In the genomic region with DNA sequence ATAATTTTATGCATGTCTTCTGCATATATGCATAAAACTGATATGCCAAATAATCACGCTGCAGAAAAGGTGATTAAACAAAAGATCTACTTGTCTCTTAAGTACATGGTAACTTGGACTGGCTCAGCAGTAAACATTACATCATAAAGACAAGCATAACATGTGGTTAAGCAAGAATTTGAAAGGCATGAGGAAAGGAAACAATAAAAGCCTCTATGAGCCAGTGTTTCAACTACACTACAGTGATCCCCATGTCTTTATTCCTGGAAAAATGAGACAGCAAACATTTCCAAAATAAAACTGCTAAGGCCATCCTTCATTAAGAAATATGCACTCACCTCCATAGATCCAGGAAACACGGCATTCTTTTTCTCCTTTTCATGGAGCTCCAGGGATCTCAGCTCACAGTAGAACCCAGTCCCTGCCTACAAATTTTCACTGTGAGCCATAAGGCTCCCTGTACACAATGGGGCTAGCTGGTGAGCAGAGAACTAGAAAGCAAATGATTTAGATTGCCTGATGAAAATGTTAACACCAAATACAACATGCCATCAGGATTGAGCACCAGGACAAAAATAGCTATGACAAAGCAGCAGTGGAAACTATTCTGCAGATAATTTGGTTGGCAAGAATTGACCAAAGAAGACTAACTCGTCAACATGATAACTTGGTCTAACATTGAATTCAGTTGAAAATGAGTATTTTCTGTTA, we compare ENCODE assay signal across 8 cellular contexts.
A peak's percentile ranks its signal among the peaks of the same experiment; 100 is the strongest.
DNase-seq lines count a peak whose midpoint lies in the region; ATAC-seq and TF ChIP-seq lines count a peak whose summit lies in the region.

No MANE protein-coding gene starts in this region.

- no peak for TF ChIP-seq RAD21 in Ishikawa (IDR thresholded peaks at IDR 0.05; ENCODE audit: low read depth)

- TF ChIP-seq CTCF in esophagus squamous epithelium (IDR thresholded peaks at IDR 0.05), result no peak

- ATAC-seq in GM18867 (IDR thresholded peaks at IDR 0.05; ENCODE audit: unreplicated experiment) (no peak), GM18519 (IDR thresholded peaks at IDR 0.05; ENCODE audit: low FRiP score, unreplicated experiment) (no peak)

- no peak overlapping the region for H3K4me3 ChIP-seq in esophagus squamous epithelium

- peaks cover 0 to 17% (median 7%) of the 10 kb centered on the region in 3 donors for H3K9me3 ChIP-seq in esophagus squamous epithelium

- WGBS in esophagus squamous epithelium, 2 donors, result 48 to 62% methylated on average over 3 of the region's 3 CpGs

- peak; percentile 56 for DNase-seq in AG08395 (ENCODE audit: low spot score)
- peak; percentile 84 for DNase-seq in astrocyte of the hippocampus (ENCODE audit: low read depth, low spot score)
- peak; percentile 98 for DNase-seq in kidney glomerular epithelial cell (lab: John Stamatoyannopoulos, UW)
- no peak for DNase-seq in putamen (ENCODE audit: low spot score)
- no peak for DNase-seq in esophagus squamous epithelium (lab: John Stamatoyannopoulos, UW)

- peaks cover 0 to 6% (median 3%) of the 10 kb centered on the region in 3 donors for H3K4me1 ChIP-seq in esophagus squamous epithelium

- intact Hi-C loops in esophagus squamous epithelium (cut with DNase I), result no loop called here

- H3K27ac ChIP-seq in esophagus squamous epithelium, result peak overlapping the region in 1 of 4 donors; percentile 34

- no peak for TF ChIP-seq EP300 in Ishikawa (IDR thresholded peaks at IDR 0.05; ENCODE audit: borderline replicate concordance)

- H3K36me3 ChIP-seq in esophagus squamous epithelium, result no peaks in the 10 kb centered on the region

- no peaks in the 10 kb centered on the region for H3K27me3 ChIP-seq in esophagus squamous epithelium

- no peak for TF ChIP-seq POLR2A in esophagus squamous epithelium (IDR thresholded peaks at IDR 0.05)

TF ChIP-seq in Ishikawa, 13 proteins besides CTCF, POLR2A, EP300 and RAD21:
- TF ChIP-seq, protein P1, sequence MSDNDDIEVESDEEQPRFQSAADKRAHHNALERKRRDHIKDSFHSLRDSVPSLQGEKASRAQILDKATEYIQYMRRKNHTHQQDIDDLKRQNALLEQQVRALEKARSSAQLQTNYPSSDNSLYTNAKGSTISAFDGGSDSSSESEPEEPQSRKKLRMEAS (IDR thresholded peaks at IDR 0.05), result no peak
- TF ChIP-seq CREB1 (IDR thresholded peaks at IDR 0.05; ENCODE audit: low read depth) (no peak), CEBPB (IDR thresholded peaks at IDR 0.05) (0 out of 2 replicates have a peak, but pooled peaks have one; percentile 29), TCF12 (IDR thresholded peaks at IDR 0.05; ENCODE audit: low read depth) (no peak), TAF1 (IDR thresholded peaks at IDR 0.05; ENCODE audit: low read depth) (no peak), YY1 (IDR thresholded peaks at IDR 0.05; ENCODE audit: low read depth) (no peak), NFIC (IDR thresholded peaks at IDR 0.05) (no peak)
- TF ChIP-seq, protein P2, sequence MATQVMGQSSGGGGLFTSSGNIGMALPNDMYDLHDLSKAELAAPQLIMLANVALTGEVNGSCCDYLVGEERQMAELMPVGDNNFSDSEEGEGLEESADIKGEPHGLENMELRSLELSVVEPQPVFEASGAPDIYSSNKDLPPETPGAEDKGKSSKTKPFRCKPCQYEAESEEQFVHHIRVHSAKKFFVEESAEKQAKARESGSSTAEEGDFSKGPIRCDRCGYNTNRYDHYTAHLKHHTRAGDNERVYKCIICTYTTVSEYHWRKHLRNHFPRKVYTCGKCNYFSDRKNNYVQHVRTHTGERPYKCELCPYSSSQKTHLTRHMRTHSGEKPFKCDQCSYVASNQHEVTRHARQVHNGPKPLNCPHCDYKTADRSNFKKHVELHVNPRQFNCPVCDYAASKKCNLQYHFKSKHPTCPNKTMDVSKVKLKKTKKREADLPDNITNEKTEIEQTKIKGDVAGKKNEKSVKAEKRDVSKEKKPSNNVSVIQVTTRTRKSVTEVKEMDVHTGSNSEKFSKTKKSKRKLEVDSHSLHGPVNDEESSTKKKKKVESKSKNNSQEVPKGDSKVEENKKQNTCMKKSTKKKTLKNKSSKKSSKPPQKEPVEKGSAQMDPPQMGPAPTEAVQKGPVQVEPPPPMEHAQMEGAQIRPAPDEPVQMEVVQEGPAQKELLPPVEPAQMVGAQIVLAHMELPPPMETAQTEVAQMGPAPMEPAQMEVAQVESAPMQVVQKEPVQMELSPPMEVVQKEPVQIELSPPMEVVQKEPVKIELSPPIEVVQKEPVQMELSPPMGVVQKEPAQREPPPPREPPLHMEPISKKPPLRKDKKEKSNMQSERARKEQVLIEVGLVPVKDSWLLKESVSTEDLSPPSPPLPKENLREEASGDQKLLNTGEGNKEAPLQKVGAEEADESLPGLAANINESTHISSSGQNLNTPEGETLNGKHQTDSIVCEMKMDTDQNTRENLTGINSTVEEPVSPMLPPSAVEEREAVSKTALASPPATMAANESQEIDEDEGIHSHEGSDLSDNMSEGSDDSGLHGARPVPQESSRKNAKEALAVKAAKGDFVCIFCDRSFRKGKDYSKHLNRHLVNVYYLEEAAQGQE (IDR thresholded peaks at IDR 0.05; ENCODE audit: low read depth), result no peak

Comparison
In these comparisons a context has a peak if more than half of its experiments do, and no peak if none do; other contexts are left out.
1. DNase-seq: peak in AG08395 (single experiment), astrocyte of the hippocampus (single experiment) and kidney glomerular epithelial cell (single experiment); none in putamen (single experiment) and esophagus squamous epithelium (single experiment).